ENCODE assay signal across 20 cellular contexts in genomic region chr15:32803631-32804030, GRCh38.
"Had no signal": no experiment of that assay in that cellular context is flagged by ENCODE, and none has a peak within 500 bp of the region (broad histone marks: within the 10 kb centered on the region; RNA-seq: fewer than 3 reads in every experiment).

No MANE protein-coding gene starts in this region.

- H3K4me3 ChIP-seq: body of pancreas, colonic mucosa, gastrocnemius medialis, left ventricle myocardium inferior, suprapubic skin, transverse colon, vagina had no signal

- H3K4me1 ChIP-seq: colonic mucosa, gastrocnemius medialis, left ventricle myocardium inferior, suprapubic skin, transverse colon, vagina had no signal

- H3K9me3 ChIP-seq: body of pancreas, colonic mucosa, gastrocnemius medialis, left ventricle myocardium inferior, suprapubic skin, transverse colon, vagina had no signal

- H3K27me3 ChIP-seq: body of pancreas, colonic mucosa, gastrocnemius medialis, suprapubic skin, transverse colon, vagina had no signal

- H3K27ac ChIP-seq: body of pancreas, colonic mucosa, gastrocnemius medialis, left ventricle myocardium inferior, suprapubic skin, transverse colon, vagina had no signal

- H3K36me3 ChIP-seq: colonic mucosa, gastrocnemius medialis, left ventricle myocardium inferior, suprapubic skin, transverse colon, vagina had no signal

- DNase-seq: activated CD4-positive, alpha-beta T cell treated with anti-CD3 and anti-CD28 coated beads for 36 hours; activated CD4-positive, alpha-beta T cell treated with anti-CD3 and anti-CD28 coated beads, Interleukin-2, amount 50 U/mL, for 48 hours; activated naive CD4-positive, alpha-beta T cell; activated naive CD8-positive, alpha-beta T cell treated with anti-CD3 and anti-CD28 coated beads for 36 hours; activated T-cell treated with anti-CD3 and anti-CD28 coated beads for 4 hours; amniotic stem cell; body of pancreas; colonic mucosa; erythroblast; gastrocnemius medialis; head of caudate nucleus; left ventricle myocardium inferior; occipital lobe; retina; stimulated activated CD4-positive, alpha-beta T cell treated with anti-CD3 and anti-CD28 coated beads, Interleukin-12 subunit alpha, Interleukin-12 subunit beta, amount 100 ng/mL, for 4 hours; stimulated activated CD4-positive, alpha-beta T cell treated with anti-CD3 and anti-CD28 coated beads, Interleukin-2, amount 100 ng/mL, for 24 hours; T-helper 17 cell; transverse colon had no signal

- ATAC-seq: activated CD4-positive, alpha-beta T cell treated with anti-CD3 and anti-CD28 coated beads for 36 hours; body of pancreas; gastrocnemius medialis; T-helper 17 cell had no signal
